Comparison of ENCODE assay signal across 8 cellular contexts in genomic region chr5:37847978-37848425, GRCh38. TPM values are rescaled to one million over a fixed set of nuclear protein-coding genes. Genes with fewer than 3 reads are reported as not detected.
A peak's percentile ranks its signal among the peaks of the same experiment; 100 is the strongest.
DNase-seq lines count a peak whose midpoint lies in the region; TF ChIP-seq lines count a peak whose summit lies in the region.

No MANE protein-coding gene starts in this region.

- POLR2A ChIA-PET in HEK293 (lab: Yijun Ruan, JAX) = no interaction called here

- no peaks in the 10 kb centered on the region for H3K79me2 ChIP-seq in fibroblast of lung (ENCODE audit: control insufficient read depth, insufficient read depth, low read length)

- TF ChIP-seq POLR2A in adrenal gland (IDR thresholded peaks at IDR 0.05) = no peak

- peaks cover 2% of the 10 kb centered on the region for H3K27me3 ChIP-seq in fibroblast of lung (ENCODE audit: control insufficient read depth, insufficient read depth, low read length)
- H3K27me3 ChIP-seq in adrenal gland = peaks cover 6% of the 10 kb centered on the region

- H3K9me3 ChIP-seq in HEK293 (ENCODE audit: control insufficient read depth, insufficient read depth, low read depth, low read length) = no peaks in the 10 kb centered on the region
- no peaks in the 10 kb centered on the region for H3K9me3 ChIP-seq in fibroblast of lung (ENCODE audit: control insufficient read depth, insufficient read depth, low read depth, low read length)
- no peaks in the 10 kb centered on the region for H3K9me3 ChIP-seq in adrenal gland (replicated peaks in 1 of 3)

- peak overlapping the region; percentile 80 for H3K27ac ChIP-seq in HEK293 (ENCODE audit: extremely low read depth, low read depth, low read length)
- H3K27ac ChIP-seq in fibroblast of lung (ENCODE audit: insufficient read depth, low read length) = no peak overlapping the region
- H3K27ac ChIP-seq in adrenal gland = no peak overlapping the region

- no peak overlapping the region for H3K4me2 ChIP-seq in fibroblast of lung (ENCODE audit: extremely low read depth, insufficient read depth, low read length)

- WGBS in adrenal gland, 4 donors = 55 to 60% (median 58%) methylated on average over 2 to 3 of the region's 3 CpGs

- DNase-seq in DMS153 (lab: John Stamatoyannopoulos, UW) = peak; percentile 97
- DNase-seq in NCI-H226 = peak; percentile 23
- peak; percentile 58 to 76 for DNase-seq in fibroblast of lung (ENCODE audit: low read depth in 2 of 2)
- no peak for DNase-seq in cardiac septum (ENCODE audit: low spot score)
- DNase-seq in retina = no peak
- no peak for DNase-seq in KG1 (lab: John Stamatoyannopoulos, UW)
- no peak for DNase-seq in adrenal gland

- H3K4me1 ChIP-seq in HEK293 (ENCODE audit: control insufficient read depth, insufficient read depth, low read length) (peaks cover 24% of the 10 kb centered on the region), fibroblast of lung (ENCODE audit: control insufficient read depth, extremely low read depth, insufficient read depth, low read length) (peaks cover 2% of the 10 kb centered on the region), adrenal gland (replicated peaks in 1 of 2) (no peaks in the 10 kb centered on the region)

- intact Hi-C loops in cardiac septum (cut with DNase I) (no loop called here), adrenal gland (cut with DNase I) (no loop called here)

- no peak for TF ChIP-seq CTCF in HEK293 (tag by site-specific recombination; IDR thresholded peaks at IDR 0.05)
- no peak for TF ChIP-seq CTCF in fibroblast of lung (conservative IDR thresholded peaks at IDR 0.05 in 1 of 2, IDR thresholded peaks at IDR 0.05 in 1 of 2; ENCODE audit: low read depth in 1 of 2, low read length in 2 of 2)
- TF ChIP-seq CTCF in adrenal gland (IDR thresholded peaks at IDR 0.05) = no peak

- H4K20me1 ChIP-seq in fibroblast of lung (ENCODE audit: control insufficient read depth, extremely low read depth, insufficient read depth, low read length) = no peaks in the 10 kb centered on the region

- no peak overlapping the region for H3K9ac ChIP-seq in fibroblast of lung (ENCODE audit: insufficient read depth, low read length)

- no peaks in the 10 kb centered on the region for H3K36me3 ChIP-seq in HEK293 (ENCODE audit: control insufficient read depth in 2 of 2, insufficient read depth in 1 of 2, low read length in 2 of 2)
- H3K36me3 ChIP-seq in fibroblast of lung (ENCODE audit: control insufficient read depth, insufficient read depth, low read length) = no peaks in the 10 kb centered on the region
- no peaks in the 10 kb centered on the region for H3K36me3 ChIP-seq in adrenal gland (replicated peaks in 1 of 2)

- CTCF ChIA-PET in HEK293 (lab: Yijun Ruan, JAX) = interaction anchor here (0.8 kb wide), 1 partner anchor 11 kb away, joined by 3 read pairs; no protein-coding TSS in a partner anchor

- peak overlapping the region; percentile 15 for H2AFZ ChIP-seq in fibroblast of lung (ENCODE audit: low read length)

- H3K4me3 ChIP-seq in HEK293 (ENCODE audit: low read depth, low read length) (no peak overlapping the region), fibroblast of lung (replicated peaks in 1 of 4; ENCODE audit: control extremely low read depth in 1 of 4, insufficient read depth in 1 of 4, low read depth in 3 of 4, low read length in 4 of 4) (no peak overlapping the region), adrenal gland (no peak overlapping the region)

TF ChIP-seq in HEK293, 187 proteins besides CTCF, POLR2A, EP300 and RAD21 (continues in another document):
- TF ChIP-seq SP3 (tag by site-specific recombination; IDR thresholded peaks at IDR 0.05) (no peak), KLF10 (tag by site-specific recombination; IDR thresholded peaks at IDR 0.05) (no peak), ZNF585B (tag by site-specific recombination; IDR thresholded peaks at IDR 0.05) (no peak), ZNF624 (tag by site-specific recombination; IDR thresholded peaks at IDR 0.05) (no peak), ZNF639 (tag by site-specific recombination; IDR thresholded peaks at IDR 0.05) (peak; percentile 44; the same call in 1 of the 2 replicates), ZNF391 (tag by site-specific recombination; IDR thresholded peaks at IDR 0.05; ENCODE audit: borderline replicate concordance, low read depth) (peak; percentile 74; the same call in 1 of the 2 replicates), ZNF610 (tag by site-specific recombination; IDR thresholded peaks at IDR 0.05; ENCODE audit: borderline replicate concordance) (peak; percentile 81; the same call in 1 of the 2 replicates), GFI1B (tag by site-specific recombination; IDR thresholded peaks at IDR 0.05) (peak; percentile 52; the same call in 1 of the 2 replicates), ZNF214 (tag by site-specific recombination; IDR thresholded peaks at IDR 0.05; ENCODE audit: borderline replicate concordance) (no peak), ZNF555 (tag by site-specific recombination; conservative IDR thresholded peaks at IDR 0.05) (no peak), ZIC2 (tag by site-specific recombination; IDR thresholded peaks at IDR 0.05) (no peak), ZNF600 (tag by site-specific recombination; IDR thresholded peaks at IDR 0.05) (peak; percentile 93), BCL6B (tag by site-specific recombination; IDR thresholded peaks at IDR 0.05) (no peak), ZNF112 (tag by site-specific recombination; IDR thresholded peaks at IDR 0.05) (no peak), ZNF114 (tag by site-specific recombination; IDR thresholded peaks at IDR 0.05) (no peak), TSHZ1 (tag by site-specific recombination; IDR thresholded peaks at IDR 0.05; ENCODE audit: borderline replicate concordance) (peak; percentile 87; the same call in 1 of the 2 replicates), ZNF623 (tag by site-specific recombination; IDR thresholded peaks at IDR 0.05) (no peak)
- TF ChIP-seq, protein P1, sequence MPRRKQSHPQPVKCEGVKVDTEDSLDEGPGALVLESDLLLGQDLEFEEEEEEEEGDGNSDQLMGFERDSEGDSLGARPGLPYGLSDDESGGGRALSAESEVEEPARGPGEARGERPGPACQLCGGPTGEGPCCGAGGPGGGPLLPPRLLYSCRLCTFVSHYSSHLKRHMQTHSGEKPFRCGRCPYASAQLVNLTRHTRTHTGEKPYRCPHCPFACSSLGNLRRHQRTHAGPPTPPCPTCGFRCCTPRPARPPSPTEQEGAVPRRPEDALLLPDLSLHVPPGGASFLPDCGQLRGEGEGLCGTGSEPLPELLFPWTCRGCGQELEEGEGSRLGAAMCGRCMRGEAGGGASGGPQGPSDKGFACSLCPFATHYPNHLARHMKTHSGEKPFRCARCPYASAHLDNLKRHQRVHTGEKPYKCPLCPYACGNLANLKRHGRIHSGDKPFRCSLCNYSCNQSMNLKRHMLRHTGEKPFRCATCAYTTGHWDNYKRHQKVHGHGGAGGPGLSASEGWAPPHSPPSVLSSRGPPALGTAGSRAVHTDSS (tag by site-specific recombination; IDR thresholded peaks at IDR 0.05) = peak; percentile 72

RNA-seq across cellular contexts. Expression of gene GDNF, which starts 8.2 kb away (rescaled TPM):
- 0.51 and 0.83 TPM in 2 replicates for total RNA-seq in fibroblast of lung
- polyA plus RNA-seq in fibroblast of lung = 0.32 and 2.2 TPM in 2 replicates
- 0.47 and 2.3 TPM in 2 replicates for polyA plus RNA-seq in fibroblast of lung (2012)
- polyA minus RNA-seq in fibroblast of lung (ENCODE audit: low replicate concordance) = 0.39 and 1.1 TPM in 2 replicates
- 0.30 TPM for total RNA-seq in cardiac septum
- under 1 TPM in 7 of 8 donors, not detected in 1; 0.06 to 0.98 (median 0.34) TPM for total RNA-seq in adrenal gland
- under 1 TPM; 0.10 to 0.48 (median 0.35) TPM for polyA plus RNA-seq in adrenal gland

Comparison
In these comparisons a context has a peak if more than half of its experiments do, and no peak if none do; other contexts are left out.
1. DNase-seq: peak in DMS153 (single experiment), NCI-H226 (single experiment) and fibroblast of lung (2 of 2); none in cardiac septum (single experiment), retina (single experiment), KG1 (single experiment) and adrenal gland (0 of 7).